In the genomic region with DNA sequence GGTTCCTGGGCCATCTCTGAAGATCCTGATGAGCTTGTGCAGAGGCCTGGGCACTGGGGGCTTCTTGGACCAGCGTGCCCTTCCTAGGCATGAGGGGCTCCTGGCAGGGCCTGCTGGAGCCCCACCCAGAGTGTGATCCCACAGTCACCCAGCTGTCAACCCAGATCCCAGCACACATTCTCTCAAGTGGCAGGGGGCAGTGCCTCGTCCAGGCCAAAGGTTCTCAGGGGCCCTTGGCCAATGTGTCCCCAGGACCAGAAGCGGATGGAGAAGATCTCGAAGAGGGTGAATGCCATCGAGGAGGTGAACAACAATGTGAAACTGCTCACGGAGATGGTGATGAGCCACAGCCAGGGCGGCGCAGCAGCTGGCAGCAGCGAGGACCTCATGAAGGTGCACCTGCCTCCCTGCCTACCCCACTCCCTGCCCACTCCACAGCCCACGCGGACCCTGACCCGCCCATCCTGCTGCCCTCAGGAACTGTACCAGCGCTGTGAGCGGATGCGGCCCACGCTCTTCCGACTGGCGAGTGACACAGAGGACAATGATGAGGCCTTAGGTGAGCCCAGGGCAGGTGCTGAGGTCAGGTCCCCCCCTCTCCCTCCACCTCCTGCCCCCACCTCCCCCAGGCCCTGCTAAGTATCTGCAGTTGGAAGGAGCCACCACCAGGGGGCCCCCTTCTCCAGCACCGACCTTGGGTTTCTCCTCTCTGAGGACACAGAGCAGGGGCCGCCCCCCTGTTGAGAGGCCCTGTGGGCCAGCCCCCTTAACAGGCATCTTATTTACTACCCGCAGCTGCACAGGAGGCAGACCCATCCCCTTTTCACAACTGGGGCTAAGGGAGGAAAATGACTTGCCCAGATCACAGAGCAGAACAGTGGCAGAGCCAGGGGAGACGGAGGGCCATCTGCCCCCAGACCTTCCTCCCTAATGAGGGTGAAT, we compare ENCODE assay signal across 9 cellular contexts. TPM values are rescaled to one million over a fixed set of nuclear protein-coding genes. Genes with fewer than 3 reads are reported as not detected.
DNase-seq lines count a peak whose midpoint lies in the region; ATAC-seq and TF ChIP-seq lines count a peak whose summit lies in the region.
"Had no signal": no experiment of that assay in that cellular context is flagged by ENCODE, and none has a peak within 500 bp of the region (broad histone marks: within the 10 kb centered on the region; RNA-seq: fewer than 3 reads in every experiment).

No MANE protein-coding gene starts in this region.

- CTCF ChIA-PET in MCF 10A (lab: Yijun Ruan, JAX) = interaction anchor here (0.6 to 1.9 kb wide), 16 partner anchors 9 to 879 kb away, joined by 3 to 15 read pairs (median 4); a partner anchor contains a TSS

- BruUV-seq in MCF 10A (replicated peaks; lab: Mats Ljungman, UMichigan) = no TSS peak

- DNase-seq in GDM1 (lab: John Stamatoyannopoulos, UW) (peak; percentile 37), LHCN-M2 (ENCODE audit: low read depth) (peak; percentile 39), MCF 10A (ENCODE audit: unreplicated experiment) (peak; percentile 63), kidney glomerular epithelial cell (lab: John Stamatoyannopoulos, UW) (peak; percentile 13), NCI-H187 (lab: John Stamatoyannopoulos, UW) (no peak)
- DNase-seq in stimulated activated CD4-positive, alpha-beta T cell treated with anti-CD3 and anti-CD28 coated beads, TNF-alpha, amount 100 ng/mL, for 1 hour (ENCODE audit: low read depth in 3 of 3, low spot score in 1 of 3) = peak in 2 of 3 donors; percentile 59 to 69

- H3K4me3 ChIP-seq in WI38 (ENCODE audit: low read depth, low read length) = no peak overlapping the region

- H3K27ac Mint-ChIP-seq in MCF 10A (ENCODE audit: low read depth, unreplicated experiment) = no peak overlapping the region

- intact Hi-C loops in MCF 10A (cut with micrococcal nuclease) = loop anchor here (1.0 kb wide), 2 partner anchors 58 to 168 kb away; no protein-coding TSS in a partner anchor

- peaks cover 40% of the 10 kb centered on the region for H3K36me3 Mint-ChIP-seq in MCF 10A (ENCODE audit: insufficient read depth, unreplicated experiment)

- H3K4me3 Mint-ChIP-seq in MCF 10A (ENCODE audit: unreplicated experiment) = no peak overlapping the region

- TF ChIP-seq CTCF in WI38 (IDR thresholded peaks at IDR 0.05; ENCODE audit: low read depth, low read length) (peak; percentile 65), MCF 10A (IDR thresholded peaks at IDR 0.05; ENCODE audit: unreplicated experiment) (peak; percentile 70)

- POLR2A ChIA-PET in MCF 10A (lab: Yijun Ruan, JAX) = no interaction called here

- H3K9me3 Mint-ChIP-seq in MCF 10A (ENCODE audit: unreplicated experiment) = no peaks in the 10 kb centered on the region

- no peak for ATAC-seq in HG03196 (IDR thresholded peaks at IDR 0.05; ENCODE audit: unreplicated experiment)

- H3K4me1 Mint-ChIP-seq in MCF 10A (ENCODE audit: insufficient read depth, unreplicated experiment) = no peaks in the 10 kb centered on the region

- H3K27me3 Mint-ChIP-seq in MCF 10A (ENCODE audit: insufficient read depth, unreplicated experiment) = no peaks in the 10 kb centered on the region

RNA-seq across cellular contexts. Expression of gene GGA1, which starts 14.7 kb away (rescaled TPM):
- 53.3 and 58.4 TPM in 2 replicates for total RNA-seq in LHCN-M2 (2014; rRNA removed)
- 29.9 TPM for polyA plus RNA-seq in LHCN-M2 (2012)
- 52.7 and 59.1 TPM in 2 replicates for total RNA-seq in MCF 10A (2022)

RNA-seq across cellular contexts. Expression of gene SH3BP1, which starts 16.1 kb away (rescaled TPM):
- 1.7 and 3.5 TPM in 2 replicates for total RNA-seq in LHCN-M2 (2014; rRNA removed)
- polyA plus RNA-seq in LHCN-M2 (2012) = 1.6 TPM
- total RNA-seq in MCF 10A (2022) = 1.5 and 1.9 TPM in 2 replicates

RNA-seq across cellular contexts. Expression of gene PDXP, which starts 35.2 kb away (rescaled TPM):
- total RNA-seq in LHCN-M2 (2014; rRNA removed) (38.7 and 45.1 TPM in 2 replicates), MCF 10A (2022) (10.3 and 10.5 TPM in 2 replicates)
- 20.9 TPM for polyA plus RNA-seq in LHCN-M2 (2012)

RNA-seq across cellular contexts. Expression of gene LGALS2, which starts 43.5 kb away (rescaled TPM):
- total RNA-seq in LHCN-M2 (2014; rRNA removed) (not detected in 2 replicates), MCF 10A (2022) (not detected in 2 replicates)
- polyA plus RNA-seq in LHCN-M2 (2012) = not detected
- total RNA-seq: dermis microvascular lymphatic vessel endothelial cell had no signal

RNA-seq across cellular contexts. Expression of gene LGALS1, which starts 52.1 kb away (rescaled TPM):
- total RNA-seq in LHCN-M2 (2014; rRNA removed) (5,161 and 10,139 TPM in 2 replicates), MCF 10A (2022) (1,407 and 1,635 TPM in 2 replicates)
- 11,917 TPM for polyA plus RNA-seq in LHCN-M2 (2012)

Comparison
In these comparisons a context has a peak if more than half of its experiments do, and no peak if none do; other contexts are left out.
1. DNase-seq: peak in GDM1 (single experiment), LHCN-M2 (single experiment), MCF 10A (single experiment), kidney glomerular epithelial cell (single experiment) and stimulated activated CD4-positive, alpha-beta T cell treated with anti-CD3 and anti-CD28 coated beads, TNF-alpha, amount 100 ng/mL, for 1 hour (2 of 3); none in NCI-H187 (0 of 2).